Comparison of ENCODE assay signal across 1 cellular context in genomic region chr1:202812176-202813026, GRCh38.
TF ChIP-seq lines count a peak whose summit lies in the region.

No MANE protein-coding gene starts in this region.

TF ChIP-seq in SK-N-SH, 30 proteins besides CTCF, POLR2A, EP300 and RAD21 (continued from another document):
- TF ChIP-seq IRF3 (IDR thresholded peaks at IDR 0.05; ENCODE audit: low read depth, low read length): no peak
- TF ChIP-seq GABPA (IDR thresholded peaks at IDR 0.05; ENCODE audit: low read depth): no peak
- no peak for TF ChIP-seq POLR2AphosphoS5 (IDR thresholded peaks at IDR 0.05; ENCODE audit: low read depth, low read length)
